ENCODE assay signal across 15 cellular contexts in genomic region chr1:201742476-201742875, GRCh38.
DNase-seq lines count a peak whose midpoint lies in the region; TF ChIP-seq lines count a peak whose summit lies in the region.
"Had no signal": no experiment of that assay in that cellular context is flagged by ENCODE, and none has a peak within 500 bp of the region (broad histone marks: within the 10 kb centered on the region; RNA-seq: fewer than 3 reads in every experiment).

No MANE protein-coding gene starts in this region.

- H4K20me1 ChIP-seq in Loucy (ENCODE audit: insufficient read depth, low read length, poor library complexity, severe bottlenecking) (no peaks in the 10 kb centered on the region), neural cell (ENCODE audit: insufficient read depth) (peaks cover 20% of the 10 kb centered on the region)

- H3K4me2 ChIP-seq in Loucy (ENCODE audit: low read depth, low read length, poor library complexity, severe bottlenecking) = peak overlapping the region; percentile 60
- no peak overlapping the region for H3K4me2 ChIP-seq in neural cell (ENCODE audit: low read length)

- no peaks in the 10 kb centered on the region for H3F3A ChIP-seq in Loucy (ENCODE audit: low read depth)
- no peaks in the 10 kb centered on the region for H3F3A ChIP-seq in neural cell (ENCODE audit: insufficient read depth, low read length, poor library complexity, severe bottlenecking)

- intact Hi-C loops in A673 (cut with micrococcal nuclease; ENCODE audit: unreplicated experiment) = no loop called here

- POLR2A ChIA-PET in A673 (lab: Charles Lee; ENCODE audit: low non-redundant PET) = no interaction called here

- H2AFZ ChIP-seq in Loucy (ENCODE audit: low read length) (no peak overlapping the region), neural cell (ENCODE audit: low read depth, low read length) (no peak overlapping the region)

- H3K4me3 ChIP-seq in A673 (ENCODE audit: low read depth, low read length, poor library complexity, severe bottlenecking) (no peak overlapping the region), Loucy (ENCODE audit: low read length, poor library complexity, severe bottlenecking) (peak overlapping the region; percentile 28), neural cell (ENCODE audit: low read length) (peak overlapping the region; percentile 94)
- H3K4me3 ChIP-seq: HAP-1, suprapubic skin had no signal

- BruUV-seq in A673 (replicated peaks; lab: Mats Ljungman, UMichigan) = no TSS peak

- no peak overlapping the region for H3K9ac ChIP-seq in Loucy (ENCODE audit: low read depth, low read length, poor library complexity, severe bottlenecking)
- no peak overlapping the region for H3K9ac ChIP-seq in neural cell (ENCODE audit: low read length)

- H3K27ac ChIP-seq in A673 (ENCODE audit: low read depth, low read length, poor library complexity, severe bottlenecking) (no peak overlapping the region), cingulate gyrus (ENCODE audit: low read depth, low read length) (peak overlapping the region; percentile 7), neural cell (ENCODE audit: low read length) (no peak overlapping the region)

- H3K9me3 ChIP-seq in A673 (ENCODE audit: low read depth, low read length, poor library complexity, severe bottlenecking) (no peaks in the 10 kb centered on the region), Loucy (ENCODE audit: insufficient read depth, low read depth, low read length) (no peaks in the 10 kb centered on the region), neural cell (ENCODE audit: low read length) (no peaks in the 10 kb centered on the region)
- H3K9me3 ChIP-seq: HAP-1, suprapubic skin had no signal

- no peaks in the 10 kb centered on the region for H3K27me3 ChIP-seq in A673 (replicated peaks; ENCODE audit: insufficient read depth, low read depth, low read length, poor library complexity)
- H3K27me3 ChIP-seq in Loucy (ENCODE audit: insufficient read depth, low read length, poor library complexity, severe bottlenecking) = no peaks in the 10 kb centered on the region
- no peaks in the 10 kb centered on the region for H3K27me3 ChIP-seq in neural cell (ENCODE audit: insufficient read depth, low read depth, low read length)
- H3K27me3 ChIP-seq: suprapubic skin had no signal

- H3K4me1 ChIP-seq in A673 (ENCODE audit: insufficient read depth, low read length, poor library complexity, severe bottlenecking) (peaks cover 16% of the 10 kb centered on the region), Loucy (ENCODE audit: insufficient read depth, low read length, poor library complexity, severe bottlenecking) (peaks cover 35% of the 10 kb centered on the region)

- no peak for TF ChIP-seq RAD21 in neural cell (conservative IDR thresholded peaks at IDR 0.05)

- H3K9me2 ChIP-seq in Loucy (replicated peaks; ENCODE audit: low read depth, low read length) (no peaks in the 10 kb centered on the region), neural cell (ENCODE audit: insufficient read depth, low read length) (no peaks in the 10 kb centered on the region)

- CTCF ChIA-PET in A673 (lab: Charles Lee) = no interaction called here

- DNase-seq in A673 (ENCODE audit: low spot score) (peak; percentile 25), retina (no peak), OCI-M1 (lab: John Stamatoyannopoulos, UW) (no peak), SIG-M5 treated with dmso at 0.1 percent for 504 hours (lab: John Stamatoyannopoulos, UW; ENCODE audit: unreplicated experiment) (no peak), NCI-H1417 treated with DMSO at 0.1 percent for 48 hours (lab: John Stamatoyannopoulos, UW) (no peak)
- DNase-seq: activated CD4-positive, alpha-beta T cell treated with anti-CD3 and anti-CD28 coated beads for 1 hour; activated T-cell treated with anti-CD3 and anti-CD28 coated beads, Interleukin-2, amount 50 U/mL, for 1 hour; DMS 273 treated with DMSO at 0.1 percent for 48 hours; endodermal cell; left colon had no signal

- TF ChIP-seq CTCF in A673 (conservative IDR thresholded peaks at IDR 0.05; ENCODE audit: low read depth, low read length) (no peak), Loucy (conservative IDR thresholded peaks at IDR 0.05; ENCODE audit: low read length) (no peak), neural cell (IDR thresholded peaks at IDR 0.05; ENCODE audit: poor library complexity, severe bottlenecking) (no peak)

- no peak for TF ChIP-seq EP300 in neural cell (conservative IDR thresholded peaks at IDR 0.05; ENCODE audit: poor library complexity, severe bottlenecking)

- H3K79me2 ChIP-seq in Loucy (ENCODE audit: insufficient read depth, low read length) = no peaks in the 10 kb centered on the region
- peaks cover 97% of the 10 kb centered on the region for H3K79me2 ChIP-seq in neural cell (replicated peaks; ENCODE audit: insufficient read depth, low read length)

- H3K36me3 ChIP-seq in A673 (ENCODE audit: insufficient read depth, low read length, poor library complexity, severe bottlenecking) (no peaks in the 10 kb centered on the region), Loucy (ENCODE audit: insufficient read depth, low read length) (no peaks in the 10 kb centered on the region), neural cell (ENCODE audit: insufficient read depth, low read length) (peaks cover 6% of the 10 kb centered on the region)
- H3K36me3 ChIP-seq: HAP-1, suprapubic skin had no signal

TF ChIP-seq in neural cell, 6 proteins besides CTCF, POLR2A, EP300 and RAD21:
- TF ChIP-seq REST (IDR thresholded peaks at IDR 0.05; ENCODE audit: borderline replicate concordance) (no peak), TAF1 (IDR thresholded peaks at IDR 0.05; ENCODE audit: low read depth) (no peak), POLR2AphosphoS5 (IDR thresholded peaks at IDR 0.05) (no peak), MXI1 (conservative IDR thresholded peaks at IDR 0.05; ENCODE audit: poor library complexity, severe bottlenecking) (no peak), EZH2 (IDR thresholded peaks at IDR 0.05; ENCODE audit: borderline replicate concordance, insufficient read depth, low read length, poor library complexity, severe bottlenecking) (no peak), SMC3 (conservative IDR thresholded peaks at IDR 0.05; ENCODE audit: poor library complexity) (no peak)
TF ChIP-seq in neural cell: peak in this region for 0.
